Comparison of ENCODE assay signal across 1 cellular context in genomic region chr2:105307962-105308361, GRCh38.
TF ChIP-seq lines count a peak whose summit lies in the region.

No MANE protein-coding gene starts in this region.

TF ChIP-seq in IMR-90, 13 proteins besides CTCF, POLR2A, EP300 and RAD21:
- TF ChIP-seq ELK1 (IDR thresholded peaks at IDR 0.05; ENCODE audit: borderline replicate concordance, low read depth, low read length) (no peak), BHLHE40 (IDR thresholded peaks at IDR 0.05; ENCODE audit: low read depth, low read length) (no peak), NFE2L2 (IDR thresholded peaks at IDR 0.05; ENCODE audit: low read depth, low read length) (no peak), MAFK (IDR thresholded peaks at IDR 0.05; ENCODE audit: low read depth, low read length) (no peak), MXI1 (IDR thresholded peaks at IDR 0.05; ENCODE audit: borderline replicate concordance, low read depth, low read length) (no peak), RCOR1 (IDR thresholded peaks at IDR 0.05; ENCODE audit: insufficient replicate concordance, low read length) (no peak), CHD1 (IDR thresholded peaks at IDR 0.05; ENCODE audit: low read depth, low read length) (no peak), FOS (IDR thresholded peaks at IDR 0.05; ENCODE audit: low read depth, low read length) (no peak), MAZ (IDR thresholded peaks at IDR 0.05; ENCODE audit: borderline replicate concordance, low read depth, low read length) (no peak), CEBPB (IDR thresholded peaks at IDR 0.05; ENCODE audit: low read depth, low read length) (no peak), RFX5 (IDR thresholded peaks at IDR 0.05; ENCODE audit: low read depth, low read length) (no peak), SMC3 (IDR thresholded peaks at IDR 0.05; ENCODE audit: low read depth, low read length) (no peak)
- TF ChIP-seq, protein P1, sequence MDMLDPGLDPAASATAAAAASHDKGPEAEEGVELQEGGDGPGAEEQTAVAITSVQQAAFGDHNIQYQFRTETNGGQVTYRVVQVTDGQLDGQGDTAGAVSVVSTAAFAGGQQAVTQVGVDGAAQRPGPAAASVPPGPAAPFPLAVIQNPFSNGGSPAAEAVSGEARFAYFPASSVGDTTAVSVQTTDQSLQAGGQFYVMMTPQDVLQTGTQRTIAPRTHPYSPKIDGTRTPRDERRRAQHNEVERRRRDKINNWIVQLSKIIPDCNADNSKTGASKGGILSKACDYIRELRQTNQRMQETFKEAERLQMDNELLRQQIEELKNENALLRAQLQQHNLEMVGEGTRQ (IDR thresholded peaks at IDR 0.05; ENCODE audit: low read depth, low read length) = no peak
